ENCODE assay signal across 5 cellular contexts in the genomic region with DNA sequence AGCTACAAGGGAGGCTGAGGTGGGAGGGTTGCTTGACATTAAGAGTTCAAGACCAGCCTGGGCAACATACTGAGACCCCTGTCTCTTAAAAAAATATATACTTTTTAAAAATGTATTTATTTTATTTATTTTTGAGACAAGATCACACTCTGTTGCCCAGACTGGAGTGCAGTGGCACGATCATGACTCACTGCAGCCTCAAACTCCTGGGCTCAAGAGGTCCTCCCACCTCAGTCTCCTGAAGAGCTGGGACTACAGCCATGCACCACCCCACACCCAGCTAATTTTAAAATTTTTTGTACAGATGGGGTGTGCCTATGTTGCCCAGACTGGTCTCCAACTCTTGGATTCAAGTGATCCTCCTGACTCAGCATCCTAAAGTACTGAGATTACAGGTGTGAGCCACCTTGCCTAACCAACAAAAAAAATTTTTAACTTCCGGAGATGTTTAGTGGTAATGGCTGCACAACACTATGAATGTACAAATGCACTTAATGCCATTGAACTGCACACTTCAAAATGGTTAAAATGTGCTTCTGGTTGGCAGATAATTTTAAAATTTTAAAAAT.
DNase-seq lines count a peak whose midpoint lies in the region; ATAC-seq, FAIRE-seq and TF ChIP-seq lines count a peak whose summit lies in the region.
"Not testable (repeated sequence)": the region's sequence is repeated elsewhere in the genome, so short reads cannot be mapped to it uniquely, and the experiment has no call there.

No MANE protein-coding gene starts in this region.

- not testable (repeated sequence) for H3K4me3 Mint-ChIP-seq in chondrocyte (ENCODE audit: unreplicated experiment); natural killer cell treated with Interleukin-12 subunit alpha and Interleukin-12 subunit beta and Interleukin-15 and Interleukin-18, amount 100 ng/mL, for 72 hours

- H3F3A ChIP-seq in MM.1S (ENCODE audit: insufficient read depth, low read length): not testable (repeated sequence)

- H3K27me3 ChIP-seq in MM.1S (replicated peaks; ENCODE audit: insufficient read depth, low read length): not testable (repeated sequence)

- not testable (repeated sequence) for H4K20me1 ChIP-seq in MM.1S (ENCODE audit: insufficient read depth, low read length)

- H3K36me3 ChIP-seq in MM.1S (replicated peaks; ENCODE audit: insufficient read depth, low read length): not testable (repeated sequence)

- not testable (repeated sequence) for H3K4me3 ChIP-seq in MM.1S (ENCODE audit: low read length)

- peaks cover 47% of the 10 kb centered on the region for H3K9me3 Mint-ChIP-seq in chondrocyte (ENCODE audit: low read depth)
- not testable (repeated sequence) for H3K9me3 Mint-ChIP-seq in natural killer cell treated with Interleukin-12 subunit alpha and Interleukin-12 subunit beta and Interleukin-15 and Interleukin-18, amount 100 ng/mL, for 72 hours

- not testable (repeated sequence) for H3K27ac Mint-ChIP-seq in chondrocyte (ENCODE audit: unreplicated experiment); natural killer cell treated with Interleukin-12 subunit alpha and Interleukin-12 subunit beta and Interleukin-15 and Interleukin-18, amount 100 ng/mL, for 72 hours

- not testable (repeated sequence) for H3K9ac ChIP-seq in MM.1S (ENCODE audit: low read length)

- H3K9me3 ChIP-seq in MM.1S (replicated peaks; ENCODE audit: insufficient read depth, low read length): not testable (repeated sequence)

- ATAC-seq in natural killer cell treated with Interleukin-12 subunit alpha and Interleukin-12 subunit beta and Interleukin-15 and Interleukin-18, amount 100 ng/mL, for 72 hours: not testable (repeated sequence)

- not testable (repeated sequence) for H2AFZ ChIP-seq in MM.1S (ENCODE audit: low read length)

- not testable (repeated sequence) for H3K79me2 ChIP-seq in MM.1S (ENCODE audit: low read length)

- H3K4me1 ChIP-seq in MM.1S (ENCODE audit: low read length): not testable (repeated sequence)

- H3K27me3 Mint-ChIP-seq in chondrocyte (ENCODE audit: low read depth); natural killer cell treated with Interleukin-12 subunit alpha and Interleukin-12 subunit beta and Interleukin-15 and Interleukin-18, amount 100 ng/mL, for 72 hours: not testable (repeated sequence)

- peak; percentile 28 for FAIRE-seq in frontal cortex (lab: Jason Lieb, UNC)

- TF ChIP-seq CTCF in MM.1S (IDR thresholded peaks at IDR 0.05; ENCODE audit: low read length); chondrocyte (IDR thresholded peaks at IDR 0.05): not testable (repeated sequence)

- DNase-seq in MM.1S: peak; percentile 88
- peak; percentile 99 for DNase-seq in RPMI8226
- DNase-seq in chondrocyte (ENCODE audit: low spot score): peak; percentile 66
- not testable (repeated sequence) for DNase-seq in frontal cortex (ENCODE audit: low spot score in 2 of 2)
- peak; percentile 48 for DNase-seq in natural killer cell treated with Interleukin-12 subunit alpha and Interleukin-12 subunit beta and Interleukin-15 and Interleukin-18, amount 100 ng/mL, for 72 hours (ENCODE audit: low spot score)

- H3K4me1 Mint-ChIP-seq in chondrocyte (ENCODE audit: low read depth); natural killer cell treated with Interleukin-12 subunit alpha and Interleukin-12 subunit beta and Interleukin-15 and Interleukin-18, amount 100 ng/mL, for 72 hours (ENCODE audit: low read depth in 2 of 2): not testable (repeated sequence)

- not testable (repeated sequence) for H3K4me2 ChIP-seq in MM.1S (ENCODE audit: low read depth, low read length)

- H3K9me2 ChIP-seq in MM.1S (replicated peaks; ENCODE audit: insufficient read depth, low read length): not testable (repeated sequence)

- not testable (repeated sequence) for H3K27ac ChIP-seq in MM.1S (ENCODE audit: low read length)

- not testable (repeated sequence) for H3K36me3 Mint-ChIP-seq in chondrocyte (ENCODE audit: low read depth); natural killer cell treated with Interleukin-12 subunit alpha and Interleukin-12 subunit beta and Interleukin-15 and Interleukin-18, amount 100 ng/mL, for 72 hours
